In the genomic region with DNA sequence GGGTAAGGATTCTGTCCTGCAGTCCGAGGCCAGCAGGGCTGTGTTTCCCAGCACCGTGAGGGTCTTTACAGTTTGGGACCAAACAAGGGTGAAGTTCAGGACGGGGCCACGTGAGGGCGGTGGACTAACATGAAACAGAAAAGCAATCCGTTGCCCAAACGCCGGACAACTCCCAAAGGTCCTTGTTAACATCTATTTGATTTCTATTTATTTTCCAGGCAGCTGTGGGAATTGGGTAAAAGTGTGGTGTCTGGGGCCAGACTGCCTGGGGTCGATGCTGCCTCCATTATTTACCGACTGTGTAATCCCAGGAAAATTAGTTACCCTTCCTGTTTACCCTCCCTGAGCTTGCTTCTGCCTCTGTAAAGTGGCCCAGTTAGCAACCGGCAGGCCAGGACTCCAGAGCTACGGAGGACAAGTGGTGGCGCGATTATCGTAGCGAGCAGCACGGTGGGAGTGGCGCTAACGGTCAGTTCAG, we compare ENCODE assay signal across 8 cellular contexts.
DNase-seq lines count a peak whose midpoint lies in the region; ATAC-seq and TF ChIP-seq lines count a peak whose summit lies in the region.

No MANE protein-coding gene starts in this region.

- intact Hi-C loops in uterus (cut with DNase I; ENCODE audit: low total_unique reads), result no loop called here

- TF ChIP-seq POLR2A in uterus (IDR thresholded peaks at IDR 0.05), result no peak

- peaks cover 16% of the 10 kb centered on the region for H3K27me3 ChIP-seq in NT2/D1 (ENCODE audit: insufficient read depth, insufficient read length)
- H3K27me3 ChIP-seq in uterus, result no peaks in the 10 kb centered on the region

- ATAC-seq in omental fat pad (ENCODE audit: low FRiP score), result peak; percentile 69

- peak; percentile 58 for DNase-seq in HK-2 (ENCODE audit: unreplicated experiment)
- peak; percentile 82 for DNase-seq in NT2/D1 (ENCODE audit: low read depth, low spot score)
- DNase-seq in activated gamma-delta T cell treated with anti-CD3 and anti-CD28 coated beads, Interleukin-2, amount 50 U/mL, for 16 hours (ENCODE audit: low read depth), result peak; percentile 9
- peak; percentile 63 for DNase-seq in glomerular visceral epithelial cell (ENCODE audit: extremely low spot score)
- DNase-seq in omental fat pad (ENCODE audit: low spot score), result peak; percentile 78
- DNase-seq in uterus, result peak; percentile 74 to 81
- DNase-seq in NCI-H2171 treated with DMSO at 0.1 percent for 48 hours (lab: John Stamatoyannopoulos, UW), result no peak

- peak overlapping the region; percentile 38; the same call in 1 of the 2 replicates for H3K9ac ChIP-seq in ES-I3 (ENCODE audit: low read depth, low read length)
- H3K9ac ChIP-seq in NT2/D1 (ENCODE audit: insufficient read length, low read depth), result peak overlapping the region; percentile 17

- H3K9me3 ChIP-seq in ES-I3 (ENCODE audit: control insufficient read depth, insufficient read depth, low read length), result no peaks in the 10 kb centered on the region
- H3K9me3 ChIP-seq in NT2/D1 (ENCODE audit: insufficient read depth, low read length), result no peaks in the 10 kb centered on the region
- no peaks in the 10 kb centered on the region for H3K9me3 ChIP-seq in uterus

- H3K4me1 ChIP-seq in ES-I3 (ENCODE audit: insufficient read depth, low read length) (peaks cover 7% of the 10 kb centered on the region), NT2/D1 (ENCODE audit: insufficient read depth, insufficient read length) (peaks cover 1% of the 10 kb centered on the region), uterus (no peaks in the 10 kb centered on the region)

- H3K36me3 ChIP-seq in ES-I3 (ENCODE audit: insufficient read depth, low read length), result no peaks in the 10 kb centered on the region
- H3K36me3 ChIP-seq in NT2/D1 (ENCODE audit: insufficient read depth, insufficient read length, low read length), result no peaks in the 10 kb centered on the region
- no peaks in the 10 kb centered on the region for H3K36me3 ChIP-seq in uterus

- no peak overlapping the region for H3K27ac ChIP-seq in uterus

- H3K4me3 ChIP-seq in NT2/D1 (ENCODE audit: insufficient read length, low read depth) (no peak overlapping the region), uterus (peak overlapping the region in 1 of 2 donors; percentile 5)

- TF ChIP-seq CTCF in omental fat pad (IDR thresholded peaks at IDR 0.05) (peak in 2 of 3 donors; percentile 40 to 65), uterus (IDR thresholded peaks at IDR 0.05) (peak; percentile 66 to 79 (median 67))
